8 cellular contexts compared by ENCODE assay signal in genomic region chr11:130915556-130916237, GRCh38.
DNase-seq lines count a peak whose midpoint lies in the region; ATAC-seq and TF ChIP-seq lines count a peak whose summit lies in the region.

No MANE protein-coding gene starts in this region.

- H3K4me2 ChIP-seq in SU-DHL-6 (ENCODE audit: low read depth, low read length, poor library complexity, severe bottlenecking) = peak overlapping the region; percentile 65

- peaks cover 10% of the 10 kb centered on the region; the same call in 1 of the 2 replicates for H3K79me2 ChIP-seq in SU-DHL-6 (ENCODE audit: insufficient read depth, low read length)

- H3K27ac ChIP-seq in C4-2B = peak overlapping the region; percentile 94
- H3K27ac ChIP-seq in SU-DHL-6 (ENCODE audit: low read depth, low read length) = no peak overlapping the region

- no peaks in the 10 kb centered on the region for H3K27me3 ChIP-seq in SU-DHL-6 (ENCODE audit: low read length)

- H3K36me3 ChIP-seq in SU-DHL-6 (ENCODE audit: low read length) = no peaks in the 10 kb centered on the region

- no peak for TF ChIP-seq CTCF in C4-2B (conservative IDR thresholded peaks at IDR 0.05)
- no peak for TF ChIP-seq CTCF in SU-DHL-6 (IDR thresholded peaks at IDR 0.05; ENCODE audit: insufficient read depth, low read length, poor library complexity, severe bottlenecking)
- no peak for TF ChIP-seq CTCF in fibroblast of pulmonary artery (IDR thresholded peaks at IDR 0.05; ENCODE audit: low read length, missing control alignments)

- H4K20me1 ChIP-seq in SU-DHL-6 (ENCODE audit: low read depth, low read length) = no peaks in the 10 kb centered on the region

- no peak for DNase-seq in fibroblast of pulmonary artery (ENCODE audit: low read depth)
- no peak for DNase-seq in skeletal muscle cell (ENCODE audit: low read depth)
- no peak for DNase-seq in SW 1271 (lab: John Stamatoyannopoulos, UW)
- DNase-seq in NCI-H1417 (lab: John Stamatoyannopoulos, UW) = no peak

- no peaks in the 10 kb centered on the region for H3F3A ChIP-seq in SU-DHL-6 (ENCODE audit: insufficient read depth)

- ATAC-seq in GM21737 (IDR thresholded peaks at IDR 0.05; ENCODE audit: unreplicated experiment) (peak; percentile 9), HG02678 (IDR thresholded peaks at IDR 0.05; ENCODE audit: unreplicated experiment) (no peak)

- no peaks in the 10 kb centered on the region for H3K9me2 ChIP-seq in SU-DHL-6 (replicated peaks; ENCODE audit: insufficient read depth, low read length)

- peak overlapping the region; percentile 91 for H2AFZ ChIP-seq in SU-DHL-6 (ENCODE audit: low read depth, low read length, severe bottlenecking)

- H3K4me3 ChIP-seq in SU-DHL-6 (ENCODE audit: insufficient read depth, low read length, poor library complexity, severe bottlenecking) = peak overlapping the region; percentile 69
- peak overlapping the region; percentile 75 for H3K4me3 ChIP-seq in fibroblast of pulmonary artery (replicated peaks; ENCODE audit: low read depth, low read length)
- H3K4me3 ChIP-seq in skeletal muscle cell (ENCODE audit: low read depth, low read length) = peak overlapping the region; percentile 81

- H3K9me3 ChIP-seq in SU-DHL-6 (ENCODE audit: insufficient read depth, low read length) = no peaks in the 10 kb centered on the region

- peak overlapping the region; percentile 81 for H3K9ac ChIP-seq in SU-DHL-6 (ENCODE audit: low read length)
